Comparison of ENCODE assay signal across 8 cellular contexts in the genomic region with DNA sequence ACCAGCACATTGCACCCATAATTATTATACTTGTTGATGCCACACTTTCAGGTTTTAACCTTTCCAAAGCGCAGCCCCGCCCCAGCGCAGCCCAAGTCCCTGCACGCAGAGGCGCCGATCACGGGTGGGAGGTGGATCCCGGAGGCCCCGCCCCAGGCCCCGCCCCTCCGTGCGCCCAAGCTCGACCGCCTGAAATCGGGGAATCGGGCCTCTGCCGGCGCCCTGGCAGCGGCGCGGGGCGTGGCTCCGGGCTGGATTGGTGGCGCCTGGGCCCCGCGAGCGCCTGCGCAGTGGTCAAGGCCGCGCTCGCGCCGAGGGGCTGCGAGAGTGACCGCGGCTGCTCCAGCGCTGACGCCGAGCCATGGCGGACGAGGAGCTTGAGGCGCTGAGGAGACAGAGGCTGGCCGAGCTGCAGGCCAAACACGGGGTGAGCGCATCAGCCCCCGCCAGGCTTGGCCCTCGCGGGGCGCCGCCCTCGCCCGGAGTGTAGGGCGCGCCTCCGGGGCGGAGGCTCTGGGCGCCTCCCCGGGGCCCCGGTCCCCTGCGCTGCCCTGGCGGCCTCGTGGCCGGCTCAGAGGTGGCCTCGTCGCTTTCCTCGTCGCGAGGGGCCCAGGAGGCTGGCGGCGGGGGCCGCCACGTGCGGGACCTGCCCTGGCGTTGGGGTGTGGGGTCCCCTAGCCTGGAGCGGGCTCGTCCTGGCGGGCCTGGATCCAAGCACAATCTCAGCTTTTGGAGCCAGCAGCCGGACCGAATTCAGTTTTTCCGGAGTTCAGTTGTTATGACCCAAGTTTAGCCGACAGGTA.
DNase-seq lines count a peak whose midpoint lies in the region; ATAC-seq and TF ChIP-seq lines count a peak whose summit lies in the region.

A gene with protein sequence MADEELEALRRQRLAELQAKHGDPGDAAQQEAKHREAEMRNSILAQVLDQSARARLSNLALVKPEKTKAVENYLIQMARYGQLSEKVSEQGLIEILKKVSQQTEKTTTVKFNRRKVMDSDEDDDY (plus strand): TSS at position 290 of the 803 bp plus-strand sequence. CDS start 72 bp downstream, at position 362.

- H3K27ac Mint-ChIP-seq in central memory CD8-positive, alpha-beta T cell (ENCODE audit: low read depth): peak within 1 kb of the TSS; percentile 75

- H3K4me1 Mint-ChIP-seq in central memory CD8-positive, alpha-beta T cell: peaks cover 16% of the 10 kb centered on the region

- H3K4me3 Mint-ChIP-seq in central memory CD8-positive, alpha-beta T cell: peak within 1 kb of the TSS; percentile 86

- no peaks in the 10 kb centered on the region for H3K9me3 Mint-ChIP-seq in central memory CD8-positive, alpha-beta T cell

- DNase-seq in AG10803 (ENCODE audit: low read depth): peak; percentile 90
- peak; percentile 99 for DNase-seq in NCI-H345 treated with DMSO at 0.1 percent for 48 hours (lab: John Stamatoyannopoulos, UW; ENCODE audit: unreplicated experiment)
- peak; percentile 79 to 86 for DNase-seq in central memory CD8-positive, alpha-beta T cell (ENCODE audit: low spot score in 2 of 2)
- DNase-seq in iris pigment epithelial cell (ENCODE audit: low read depth): peak; percentile 94
- peak; percentile 91 to 95 for DNase-seq in stimulated activated CD4-positive, alpha-beta T cell treated with anti-CD3 and anti-CD28 coated beads, Interleukin-12 subunit alpha, Interleukin-12 subunit beta, amount 100 ng/mL, for 24 hours (ENCODE audit: low read depth in 2 of 2)

- TF ChIP-seq CTCF in AG10803 (conservative IDR thresholded peaks at IDR 0.05; ENCODE audit: low read length): no peak

- H3K36me3 Mint-ChIP-seq in central memory CD8-positive, alpha-beta T cell (ENCODE audit: insufficient read depth): peaks cover 7% of the 10 kb centered on the region

- peaks cover under 1% of the 10 kb centered on the region for H3K27me3 Mint-ChIP-seq in central memory CD8-positive, alpha-beta T cell

- peak; percentile 91 for ATAC-seq in GM19035 (IDR thresholded peaks at IDR 0.05; ENCODE audit: unreplicated experiment)
- peak; percentile 91 for ATAC-seq in HG03342 (IDR thresholded peaks at IDR 0.05; ENCODE audit: unreplicated experiment)
- peak; percentile 89 to 94 for ATAC-seq in activated CD4-positive, CD25-positive, alpha-beta regulatory T cell treated with anti-CD3 and anti-CD28 coated beads, Interleukin-2, amount 50 U/mL, for 24 hours
- ATAC-seq in central memory CD8-positive, alpha-beta T cell (replicated peaks; ENCODE audit: extremely low read depth, poor library complexity, severe bottlenecking): peak; percentile 94

- H3K4me3 ChIP-seq in AG10803 (ENCODE audit: low read length): peak within 1 kb of the TSS; percentile 81

Comparison
In these comparisons a context has a peak if more than half of its experiments do, and no peak if none do; other contexts are left out.
1. Peak in every context shown above with its lines: DNase-seq, ATAC-seq and H3K4me3 ChIP-seq.